In the genomic region with DNA sequence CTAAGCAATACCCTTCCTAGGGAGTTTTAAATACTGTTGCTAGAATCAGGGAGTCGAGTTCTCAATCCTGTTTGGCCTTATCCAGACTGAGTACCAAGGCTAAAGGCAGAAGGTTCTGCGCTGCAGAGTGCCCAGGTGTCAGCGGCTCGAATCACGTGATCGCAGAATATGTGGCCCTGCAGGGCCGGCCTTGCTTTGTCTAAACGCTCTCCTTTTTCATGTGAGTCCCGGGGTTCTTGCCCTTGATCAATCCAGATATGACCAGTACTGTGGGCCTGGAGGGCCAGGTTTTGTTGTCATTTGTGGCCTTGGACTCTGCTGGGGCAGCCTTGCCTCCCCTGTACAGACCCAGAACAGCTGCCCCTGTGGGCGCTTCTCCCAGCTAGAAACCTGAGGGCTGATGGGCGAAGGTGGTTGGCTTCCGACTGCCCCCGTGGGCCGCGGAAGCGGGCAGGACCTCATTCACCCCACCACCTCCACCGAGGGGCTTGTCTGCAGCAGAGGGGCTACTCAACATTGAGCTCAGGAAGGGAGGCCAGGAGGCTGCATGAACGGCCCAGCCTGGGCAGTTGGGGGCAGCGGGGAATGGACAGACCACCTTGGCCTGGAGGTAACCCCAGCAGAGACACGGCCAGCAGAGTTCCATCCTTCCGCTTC, we compare ENCODE assay signal across 20 cellular contexts.
"Had no signal": no experiment of that assay in that cellular context is flagged by ENCODE, and none has a peak within 500 bp of the region (broad histone marks: within the 10 kb centered on the region; RNA-seq: fewer than 3 reads in every experiment).

No MANE protein-coding gene starts in this region.

- H3K4me3 ChIP-seq: gastrocnemius medialis, heart left ventricle, mucosa of descending colon, spleen, suprapubic skin, vagina had no signal

- H3K27me3 ChIP-seq: gastrocnemius medialis, heart left ventricle, suprapubic skin, vagina had no signal

- H3K4me1 ChIP-seq: spleen had no signal

- DNase-seq: activated B cell treated with CpG ODN at 0.5 μM for 24 hours; activated CD4-positive, alpha-beta memory T cell treated with anti-CD3 and anti-CD28 coated beads for 36 hours; activated CD4-positive, alpha-beta T cell treated with anti-CD3 and anti-CD28 coated beads for 4 hours; activated gamma-delta T cell treated with Interleukin-2 at 50 U/mL for 16 hours; activated naive CD8-positive, alpha-beta T cell treated with anti-CD3 and anti-CD28 coated beads, Interleukin-2, amount 50 U/mL, for 24 hours; activated T-cell treated with anti-CD3 and anti-CD28 coated beads for 4 hours; anterior cingulate cortex; cortex of kidney; gastrocnemius medialis; heart left ventricle; kidney glomerular epithelial cell; left ventricle myocardium superior; mesenchymal stem cell; mucosa of descending colon; naive B cell; spleen; stimulated activated naive CD4-positive, alpha-beta T cell treated with Interleukin-2 at 50 U/mL for 16 hours; trophoblast cell had no signal

- H3K36me3 ChIP-seq: gastrocnemius medialis, spleen, suprapubic skin, vagina had no signal

- H3K27ac ChIP-seq: gastrocnemius medialis, spleen, suprapubic skin had no signal

- H3K9me3 ChIP-seq: gastrocnemius medialis, heart left ventricle, mucosa of descending colon, spleen, suprapubic skin, vagina had no signal
